Comparison of ENCODE assay signal across 8 cellular contexts in the genomic region with DNA sequence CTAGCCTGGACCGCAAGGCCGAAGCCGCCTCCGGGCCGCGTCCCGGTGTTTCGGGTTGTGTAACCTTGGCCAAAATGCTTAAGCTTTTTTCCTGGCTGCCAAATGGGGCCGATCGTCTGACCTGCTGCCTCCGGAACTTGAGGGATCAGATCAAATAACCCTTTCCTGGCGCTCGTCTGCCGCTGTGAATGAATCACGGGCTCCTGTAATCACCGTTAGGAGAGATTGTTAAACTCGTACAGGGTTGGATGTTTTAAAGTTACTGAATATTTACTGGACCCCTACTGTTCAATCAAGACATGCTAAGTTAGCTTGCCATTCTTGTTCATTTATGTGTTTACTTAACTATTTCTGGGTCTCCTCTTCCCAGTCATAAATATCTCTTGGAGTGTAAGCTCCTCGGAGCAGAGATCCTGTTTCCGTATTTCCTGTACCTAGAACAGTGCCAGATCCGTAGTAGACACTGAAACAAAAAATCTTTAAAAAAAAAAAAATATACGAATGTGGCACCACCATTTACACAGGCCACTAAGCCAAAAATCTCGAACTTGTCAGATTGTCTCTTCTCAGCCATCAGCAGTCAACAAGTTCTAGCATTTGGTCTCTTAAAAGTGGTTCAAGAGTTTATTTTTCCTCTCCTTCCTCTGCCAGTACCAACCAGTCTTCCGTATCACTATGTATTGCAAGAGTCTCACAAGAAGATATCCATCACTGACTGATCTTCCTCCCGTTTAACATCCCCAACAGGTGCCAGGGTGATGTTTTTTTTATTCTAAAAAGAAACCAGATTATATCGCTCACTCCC. TPM values are rescaled to one million over a fixed set of nuclear protein-coding genes. Genes with fewer than 3 reads are reported as not detected.
DNase-seq lines count a peak whose midpoint lies in the region; ATAC-seq and TF ChIP-seq lines count a peak whose summit lies in the region.

No MANE protein-coding gene starts in this region.

- H3K9me3 ChIP-seq in A673 (ENCODE audit: low read depth, low read length, poor library complexity, severe bottlenecking) (no peaks in the 10 kb centered on the region), osteoblast (ENCODE audit: low read depth, low read length) (no peaks in the 10 kb centered on the region)

- DNase-seq in A673 (ENCODE audit: low spot score) (peak; percentile 70), NCI-H146 treated with DMSO at 0.1 percent for 48 hours (lab: John Stamatoyannopoulos, UW; ENCODE audit: unreplicated experiment) (peak; percentile 53), foreskin fibroblast (peak; percentile 73 to 87), osteoblast (ENCODE audit: insufficient read length, low spot score, missing footprints) (peak; percentile 78)
- peak; percentile 53 for DNase-seq in activated CD4-positive, alpha-beta T cell treated with anti-CD3 and anti-CD28 coated beads, Interleukin-2, amount 50 U/mL, for 1 hour

- H2AFZ ChIP-seq in osteoblast (ENCODE audit: low read length): peak overlapping the region; percentile 91

- H3K4me3 ChIP-seq in A673 (ENCODE audit: low read depth, low read length, poor library complexity, severe bottlenecking) (peak overlapping the region; percentile 79), foreskin fibroblast (ENCODE audit: low read depth in 1 of 2, low read length in 2 of 2) (peak overlapping the region; percentile 66 to 72), osteoblast (ENCODE audit: insufficient read depth, low read length) (peak overlapping the region; percentile 94)

- TF ChIP-seq CTCF in A673 (conservative IDR thresholded peaks at IDR 0.05; ENCODE audit: low read depth, low read length) (no peak), foreskin fibroblast (IDR thresholded peaks at IDR 0.05; ENCODE audit: low read depth, low read length) (no peak), osteoblast (IDR thresholded peaks at IDR 0.05; ENCODE audit: extremely low read depth, low read depth, low read length) (no peak)

- BruUV-seq in A673 (replicated peaks; lab: Mats Ljungman, UMichigan): TSS peak; percentile 81

- POLR2A ChIA-PET in A673 (lab: Charles Lee; ENCODE audit: low non-redundant PET): no interaction called here

- intact Hi-C loops in A673 (cut with micrococcal nuclease; ENCODE audit: unreplicated experiment): no loop called here

- H3K27me3 ChIP-seq in A673 (replicated peaks; ENCODE audit: insufficient read depth, low read depth, low read length, poor library complexity): no peaks in the 10 kb centered on the region
- no peaks in the 10 kb centered on the region for H3K27me3 ChIP-seq in osteoblast (ENCODE audit: insufficient read depth, low read length)

- peak; percentile 14 for ATAC-seq in GM18511 (IDR thresholded peaks at IDR 0.05; ENCODE audit: unreplicated experiment)
- no peak for ATAC-seq in HG03442 (IDR thresholded peaks at IDR 0.05; ENCODE audit: unreplicated experiment)
- no peak for ATAC-seq in GM19328 (IDR thresholded peaks at IDR 0.05; ENCODE audit: unreplicated experiment)

- H3K27ac ChIP-seq in A673 (ENCODE audit: low read depth, low read length, poor library complexity, severe bottlenecking) (peak overlapping the region; percentile 98), osteoblast (ENCODE audit: low read depth, low read length) (peak overlapping the region; percentile 96)

- no peaks in the 10 kb centered on the region for H3K36me3 ChIP-seq in A673 (ENCODE audit: insufficient read depth, low read length, poor library complexity, severe bottlenecking)
- no peaks in the 10 kb centered on the region for H3K36me3 ChIP-seq in osteoblast (ENCODE audit: insufficient read depth, low read length)

- H3K79me2 ChIP-seq in osteoblast (ENCODE audit: insufficient read depth, low read length): peaks cover 43% of the 10 kb centered on the region

- H3K4me2 ChIP-seq in osteoblast (ENCODE audit: insufficient read depth, low read length): peak overlapping the region; percentile 97

- CTCF ChIA-PET in A673 (lab: Charles Lee): interaction anchor here (0.7 to 1.0 kb wide), 2 partner anchors 10 to 31 kb away, joined by 3 to 5 read pairs; no protein-coding TSS in a partner anchor

- H4K20me1 ChIP-seq in osteoblast (ENCODE audit: insufficient read depth, low read length): peaks cover 35% of the 10 kb centered on the region

- H3K4me1 ChIP-seq in A673 (ENCODE audit: insufficient read depth, low read length, poor library complexity, severe bottlenecking): peaks cover 9% of the 10 kb centered on the region
- peaks cover 18% of the 10 kb centered on the region for H3K4me1 ChIP-seq in osteoblast (ENCODE audit: insufficient read depth, low read length)

RNA-seq across cellular contexts. Expression of a gene that starts 0.6 kb away (rescaled TPM):
- 115 and 125 TPM in 2 replicates for total RNA-seq in A673 (2021)
- 118 and 124 TPM in 2 replicates for total RNA-seq in osteoblast
